9 cellular contexts compared by ENCODE assay signal in the genomic region with DNA sequence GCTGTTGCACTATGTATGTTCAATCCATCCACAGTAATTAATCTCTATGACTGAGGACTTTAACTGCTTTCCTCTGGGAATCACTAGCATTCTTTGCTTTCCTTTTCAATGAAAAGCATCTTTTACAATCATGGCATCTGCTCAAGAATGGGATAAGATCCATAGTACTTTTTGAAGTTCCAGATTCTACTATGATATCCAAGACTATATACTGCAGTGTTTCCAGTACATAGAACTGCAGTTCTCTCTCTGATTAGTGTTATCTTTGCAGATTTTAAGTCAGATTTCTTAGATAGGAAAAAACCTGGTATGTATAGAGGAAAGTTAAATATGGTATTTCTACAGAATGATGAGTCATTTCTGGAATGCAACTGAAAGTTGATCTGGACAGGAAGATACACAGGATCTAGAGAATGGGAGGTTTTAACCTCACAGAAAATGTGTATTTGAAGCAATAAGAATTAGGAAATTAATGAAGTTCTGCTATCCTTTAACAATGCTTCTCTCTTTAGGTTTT.
DNase-seq lines count a peak whose midpoint lies in the region; ATAC-seq and TF ChIP-seq lines count a peak whose summit lies in the region.
"Had no signal": no experiment of that assay in that cellular context is flagged by ENCODE, and none has a peak within 500 bp of the region (broad histone marks: within the 10 kb centered on the region; RNA-seq: fewer than 3 reads in every experiment).

No MANE protein-coding gene starts in this region.

- H3K27ac ChIP-seq in SK-N-SH (ENCODE audit: low read depth in 2 of 2, low read length in 1 of 2): peak overlapping the region; percentile 36 to 43; a peak in 2 of 4 replicates
- H3K27ac ChIP-seq in right atrium auricular region: no peak overlapping the region
- H3K27ac ChIP-seq: cardiac muscle cell had no signal

- H3K9me3 ChIP-seq in SK-N-SH (no peaks in the 10 kb centered on the region), right atrium auricular region (no peaks in the 10 kb centered on the region)

- ATAC-seq in GM19372 (IDR thresholded peaks at IDR 0.05; ENCODE audit: low read depth, unreplicated experiment) (peak; percentile 69), HG03045 (IDR thresholded peaks at IDR 0.05; ENCODE audit: unreplicated experiment) (peak; percentile 73)

- H3K36me3 ChIP-seq in SK-N-SH (replicated peaks in 1 of 2; ENCODE audit: control insufficient read depth in 1 of 2, insufficient read depth in 2 of 2, low read length in 1 of 2) (no peaks in the 10 kb centered on the region), right atrium auricular region (no peaks in the 10 kb centered on the region)
- H3K36me3 ChIP-seq: cardiac muscle cell had no signal

- H3K9ac ChIP-seq in SK-N-SH: no peak overlapping the region

- no peak for TF ChIP-seq RAD21 in SK-N-SH (IDR thresholded peaks at IDR 0.05; ENCODE audit: low read length)

- H3K4me1 ChIP-seq in SK-N-SH (ENCODE audit: control insufficient read depth in 1 of 2, insufficient read depth in 2 of 2, low read depth in 1 of 2, low read length in 1 of 2) (peaks cover 0 to 2% of the 10 kb centered on the region in 2 experiments; a peak in 2 of 4 replicates), right atrium auricular region (no peaks in the 10 kb centered on the region)

- peak in 1 of 2 experiments; percentile 10; a peak in 1 of 4 replicates for TF ChIP-seq EP300 in SK-N-SH (IDR thresholded peaks at IDR 0.05; ENCODE audit: borderline replicate concordance in 1 of 2, low read depth in 1 of 2, low read length in 1 of 2)

- CTCF ChIA-PET in SK-N-SH (lab: Yijun Ruan, JAX): interaction anchor here (1.4 kb wide), 1 partner anchor 413 kb away, joined by 3 read pairs; no protein-coding TSS in a partner anchor

- no peak for TF ChIP-seq CTCF in SK-N-SH (IDR thresholded peaks at IDR 0.05)
- no peak for TF ChIP-seq CTCF in right atrium auricular region (IDR thresholded peaks at IDR 0.05)

- peak; percentile 46 for DNase-seq in A172 (ENCODE audit: low spot score)
- no peak for DNase-seq in SK-N-SH
- no peak for DNase-seq in right atrium auricular region (ENCODE audit: low spot score)
- DNase-seq in NCI-H1417 treated with DMSO at 0.1 percent for 48 hours (lab: John Stamatoyannopoulos, UW): no peak
- DNase-seq in NCI-H774 (lab: John Stamatoyannopoulos, UW): no peak
- no peak for DNase-seq in GF-D8 (lab: John Stamatoyannopoulos, UW)

- no peaks in the 10 kb centered on the region for H4K20me1 ChIP-seq in SK-N-SH (ENCODE audit: insufficient read depth)

- POLR2A ChIA-PET in SK-N-SH (lab: Yijun Ruan, JAX): no interaction called here

- no peaks in the 10 kb centered on the region for H3K79me2 ChIP-seq in SK-N-SH (ENCODE audit: insufficient read depth)

- peak overlapping the region; percentile 18; the same call in 1 of the 2 replicates for H3K4me2 ChIP-seq in SK-N-SH

- no peaks in the 10 kb centered on the region for H3K9me2 ChIP-seq in SK-N-SH

- no peaks in the 10 kb centered on the region for H3K27me3 ChIP-seq in SK-N-SH (ENCODE audit: insufficient read depth)
- no peaks in the 10 kb centered on the region for H3K27me3 ChIP-seq in right atrium auricular region
- H3K27me3 ChIP-seq: cardiac muscle cell had no signal

- peaks cover 3% of the 10 kb centered on the region for H3F3A ChIP-seq in SK-N-SH (replicated peaks; ENCODE audit: insufficient read depth)

- no peak overlapping the region; the same call in 1 of the 2 replicates for H2AFZ ChIP-seq in SK-N-SH (ENCODE audit: low read depth)

- H3K4me3 ChIP-seq in SK-N-SH (ENCODE audit: low read depth in 2 of 2, low read length in 1 of 2): no peak overlapping the region
- H3K4me3 ChIP-seq in right atrium auricular region: no peak overlapping the region
- H3K4me3 ChIP-seq: cardiac muscle cell had no signal

TF ChIP-seq in SK-N-SH, 30 proteins besides CTCF, POLR2A, EP300 and RAD21 (continues in another document):
- TF ChIP-seq CHD2 (IDR thresholded peaks at IDR 0.05; ENCODE audit: low read length, partially characterized antibody) (no peak), JUND (IDR thresholded peaks at IDR 0.05) (peak; percentile 72), GATA2 (CRISPR knock-in tag; IDR thresholded peaks at IDR 0.05) (no peak), EZH2phosphoT487 (IDR thresholded peaks at IDR 0.05; ENCODE audit: borderline replicate concordance, low read depth) (no peak), TAF1 (IDR thresholded peaks at IDR 0.05; ENCODE audit: borderline replicate concordance, low read depth, low read length) (no peak), RCOR1 (IDR thresholded peaks at IDR 0.05; ENCODE audit: low read length) (no peak), FOSL2 (IDR thresholded peaks at IDR 0.05; ENCODE audit: borderline replicate concordance, low read depth) (peak; percentile 61; the same call in 1 of the 2 replicates), RXRA (IDR thresholded peaks at IDR 0.05; ENCODE audit: borderline replicate concordance, low read depth) (no peak), TCF12 (IDR thresholded peaks at IDR 0.05) (peak; percentile 53), FOXJ3 (CRISPR knock-in tag; IDR thresholded peaks at IDR 0.05) (no peak), NRF1 (IDR thresholded peaks at IDR 0.05; ENCODE audit: low read depth, low read length) (no peak), NFIC (IDR thresholded peaks at IDR 0.05; ENCODE audit: borderline replicate concordance) (peak; percentile 44; the same call in 1 of the 2 replicates), MXI1 (IDR thresholded peaks at IDR 0.05; ENCODE audit: low read depth, low read length) (no peak), GABPA (IDR thresholded peaks at IDR 0.05; ENCODE audit: low read depth) (no peak), ELF1 (IDR thresholded peaks at IDR 0.05) (no peak), FOXM1 (IDR thresholded peaks at IDR 0.05; ENCODE audit: low read depth) (no peak)
- TF ChIP-seq, protein P1, sequence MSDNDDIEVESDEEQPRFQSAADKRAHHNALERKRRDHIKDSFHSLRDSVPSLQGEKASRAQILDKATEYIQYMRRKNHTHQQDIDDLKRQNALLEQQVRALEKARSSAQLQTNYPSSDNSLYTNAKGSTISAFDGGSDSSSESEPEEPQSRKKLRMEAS (IDR thresholded peaks at IDR 0.05; ENCODE audit: low read depth): no peak
- TF ChIP-seq, protein P2, sequence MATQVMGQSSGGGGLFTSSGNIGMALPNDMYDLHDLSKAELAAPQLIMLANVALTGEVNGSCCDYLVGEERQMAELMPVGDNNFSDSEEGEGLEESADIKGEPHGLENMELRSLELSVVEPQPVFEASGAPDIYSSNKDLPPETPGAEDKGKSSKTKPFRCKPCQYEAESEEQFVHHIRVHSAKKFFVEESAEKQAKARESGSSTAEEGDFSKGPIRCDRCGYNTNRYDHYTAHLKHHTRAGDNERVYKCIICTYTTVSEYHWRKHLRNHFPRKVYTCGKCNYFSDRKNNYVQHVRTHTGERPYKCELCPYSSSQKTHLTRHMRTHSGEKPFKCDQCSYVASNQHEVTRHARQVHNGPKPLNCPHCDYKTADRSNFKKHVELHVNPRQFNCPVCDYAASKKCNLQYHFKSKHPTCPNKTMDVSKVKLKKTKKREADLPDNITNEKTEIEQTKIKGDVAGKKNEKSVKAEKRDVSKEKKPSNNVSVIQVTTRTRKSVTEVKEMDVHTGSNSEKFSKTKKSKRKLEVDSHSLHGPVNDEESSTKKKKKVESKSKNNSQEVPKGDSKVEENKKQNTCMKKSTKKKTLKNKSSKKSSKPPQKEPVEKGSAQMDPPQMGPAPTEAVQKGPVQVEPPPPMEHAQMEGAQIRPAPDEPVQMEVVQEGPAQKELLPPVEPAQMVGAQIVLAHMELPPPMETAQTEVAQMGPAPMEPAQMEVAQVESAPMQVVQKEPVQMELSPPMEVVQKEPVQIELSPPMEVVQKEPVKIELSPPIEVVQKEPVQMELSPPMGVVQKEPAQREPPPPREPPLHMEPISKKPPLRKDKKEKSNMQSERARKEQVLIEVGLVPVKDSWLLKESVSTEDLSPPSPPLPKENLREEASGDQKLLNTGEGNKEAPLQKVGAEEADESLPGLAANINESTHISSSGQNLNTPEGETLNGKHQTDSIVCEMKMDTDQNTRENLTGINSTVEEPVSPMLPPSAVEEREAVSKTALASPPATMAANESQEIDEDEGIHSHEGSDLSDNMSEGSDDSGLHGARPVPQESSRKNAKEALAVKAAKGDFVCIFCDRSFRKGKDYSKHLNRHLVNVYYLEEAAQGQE (IDR thresholded peaks at IDR 0.05; ENCODE audit: low read depth, low read length): no peak
- TF ChIP-seq, protein P3, sequence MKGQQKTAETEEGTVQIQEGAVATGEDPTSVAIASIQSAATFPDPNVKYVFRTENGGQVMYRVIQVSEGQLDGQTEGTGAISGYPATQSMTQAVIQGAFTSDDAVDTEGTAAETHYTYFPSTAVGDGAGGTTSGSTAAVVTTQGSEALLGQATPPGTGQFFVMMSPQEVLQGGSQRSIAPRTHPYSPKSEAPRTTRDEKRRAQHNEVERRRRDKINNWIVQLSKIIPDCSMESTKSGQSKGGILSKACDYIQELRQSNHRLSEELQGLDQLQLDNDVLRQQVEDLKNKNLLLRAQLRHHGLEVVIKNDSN (IDR thresholded peaks at IDR 0.05; ENCODE audit: borderline replicate concordance, low read depth): no peak
- TF ChIP-seq, protein P4, sequence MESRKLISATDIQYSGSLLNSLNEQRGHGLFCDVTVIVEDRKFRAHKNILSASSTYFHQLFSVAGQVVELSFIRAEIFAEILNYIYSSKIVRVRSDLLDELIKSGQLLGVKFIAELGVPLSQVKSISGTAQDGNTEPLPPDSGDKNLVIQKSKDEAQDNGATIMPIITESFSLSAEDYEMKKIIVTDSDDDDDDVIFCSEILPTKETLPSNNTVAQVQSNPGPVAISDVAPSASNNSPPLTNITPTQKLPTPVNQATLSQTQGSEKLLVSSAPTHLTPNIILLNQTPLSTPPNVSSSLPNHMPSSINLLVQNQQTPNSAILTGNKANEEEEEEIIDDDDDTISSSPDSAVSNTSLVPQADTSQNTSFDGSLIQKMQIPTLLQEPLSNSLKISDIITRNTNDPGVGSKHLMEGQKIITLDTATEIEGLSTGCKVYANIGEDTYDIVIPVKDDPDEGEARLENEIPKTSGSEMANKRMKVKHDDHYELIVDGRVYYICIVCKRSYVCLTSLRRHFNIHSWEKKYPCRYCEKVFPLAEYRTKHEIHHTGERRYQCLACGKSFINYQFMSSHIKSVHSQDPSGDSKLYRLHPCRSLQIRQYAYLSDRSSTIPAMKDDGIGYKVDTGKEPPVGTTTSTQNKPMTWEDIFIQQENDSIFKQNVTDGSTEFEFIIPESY (IDR thresholded peaks at IDR 0.05; ENCODE audit: borderline replicate concordance, low read depth): no peak
- TF ChIP-seq, protein P5, sequence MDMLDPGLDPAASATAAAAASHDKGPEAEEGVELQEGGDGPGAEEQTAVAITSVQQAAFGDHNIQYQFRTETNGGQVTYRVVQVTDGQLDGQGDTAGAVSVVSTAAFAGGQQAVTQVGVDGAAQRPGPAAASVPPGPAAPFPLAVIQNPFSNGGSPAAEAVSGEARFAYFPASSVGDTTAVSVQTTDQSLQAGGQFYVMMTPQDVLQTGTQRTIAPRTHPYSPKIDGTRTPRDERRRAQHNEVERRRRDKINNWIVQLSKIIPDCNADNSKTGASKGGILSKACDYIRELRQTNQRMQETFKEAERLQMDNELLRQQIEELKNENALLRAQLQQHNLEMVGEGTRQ (IDR thresholded peaks at IDR 0.05; ENCODE audit: borderline replicate concordance, low read depth, low read length): no peak

Comparison
In these comparisons a context has a peak if more than half of its experiments do, and no peak if none do; other contexts are left out.
1. H3K27ac ChIP-seq: peak in SK-N-SH (2 of 2); none in right atrium auricular region (0 of 2).